1 cellular context compared by ENCODE assay signal in genomic region chr9:121634329-121634784, GRCh38.
TF ChIP-seq lines count a peak whose summit lies in the region.

No MANE protein-coding gene starts in this region.

TF ChIP-seq in HepG2, 621 proteins besides CTCF, POLR2A, EP300 and RAD21 (continued from another document and continues in another):
- TF ChIP-seq NR2F6 (IDR thresholded peaks at IDR 0.05) (no peak), NR2F6 (CRISPR knock-in tag; IDR thresholded peaks at IDR 0.05) (0 out of 2 replicates have a peak, but pooled peaks have one; percentile 23), TARDBP (CRISPR knock-in tag; IDR thresholded peaks at IDR 0.05) (0 out of 2 replicates have a peak, but pooled peaks have one; percentile 30), FOXP4 (CRISPR knock-in tag; IDR thresholded peaks at IDR 0.05) (0 out of 2 replicates have a peak, but pooled peaks have one; percentile 22), REST (IDR thresholded peaks at IDR 0.05; ENCODE audit: borderline replicate concordance in 1 of 2, low read depth in 1 of 2, low read length in 2 of 2) (no peak), SOX5 (CRISPR knock-in tag; IDR thresholded peaks at IDR 0.05; ENCODE audit: borderline replicate concordance) (peak; percentile 22; the same call in 1 of the 2 replicates), KDM3A (CRISPR knock-in tag; IDR thresholded peaks at IDR 0.05; ENCODE audit: low read depth) (no peak), ZNF501 (CRISPR knock-in tag; IDR thresholded peaks at IDR 0.05) (0 out of 2 replicates have a peak, but pooled peaks have one; percentile 47), RARA (CRISPR knock-in tag; IDR thresholded peaks at IDR 0.05) (peak; percentile 58), ZNF143 (CRISPR knock-in tag; IDR thresholded peaks at IDR 0.05) (no peak), ZZZ3 (CRISPR knock-in tag; IDR thresholded peaks at IDR 0.05; ENCODE audit: borderline replicate concordance) (no peak), MXD1 (CRISPR knock-in tag; IDR thresholded peaks at IDR 0.05) (0 out of 2 replicates have a peak, but pooled peaks have one; percentile 21), ZNF367 (CRISPR knock-in tag; IDR thresholded peaks at IDR 0.05; ENCODE audit: borderline replicate concordance) (no peak), SUZ12 (IDR thresholded peaks at IDR 0.05; ENCODE audit: low read depth, low read length) (no peak), ZNF317 (CRISPR knock-in tag; IDR thresholded peaks at IDR 0.05) (0 out of 2 replicates have a peak, but pooled peaks have one; percentile 26), ZNF75D (CRISPR knock-in tag; IDR thresholded peaks at IDR 0.05; ENCODE audit: borderline replicate concordance) (no peak), CBX5 (CRISPR knock-in tag; IDR thresholded peaks at IDR 0.05; ENCODE audit: borderline replicate concordance) (no peak), THRA (CRISPR knock-in tag; IDR thresholded peaks at IDR 0.05; ENCODE audit: borderline replicate concordance) (peak; percentile 83; the same call in 1 of the 2 replicates), ETV6 (CRISPR knock-in tag; conservative IDR thresholded peaks at IDR 0.05) (no peak), CCAR2 (optimal IDR thresholded peaks at IDR 0.05; ENCODE audit: low read depth, low read length) (no peak), ZNF263 (CRISPR knock-in tag; IDR thresholded peaks at IDR 0.05) (peak; percentile 95), GABPA (IDR thresholded peaks at IDR 0.05; ENCODE audit: low read depth, low read length) (peak; percentile 50), GABPA (CRISPR knock-in tag; IDR thresholded peaks at IDR 0.05; ENCODE audit: low read depth) (peak; percentile 75), BCL6 (CRISPR knock-in tag; IDR thresholded peaks at IDR 0.05) (peak; percentile 98), SCMH1 (CRISPR knock-in tag; IDR thresholded peaks at IDR 0.05; ENCODE audit: borderline replicate concordance) (no peak), GABPB1 (CRISPR knock-in tag; IDR thresholded peaks at IDR 0.05) (peak; percentile 81), STAG1 (CRISPR knock-in tag; IDR thresholded peaks at IDR 0.05) (no peak), SOX13 (IDR thresholded peaks at IDR 0.05) (0 out of 2 replicates have a peak, but pooled peaks have one; percentile 39), SOX13 (CRISPR knock-in tag; conservative IDR thresholded peaks at IDR 0.05 in 1 of 2, IDR thresholded peaks at IDR 0.05 in 1 of 2) (peak in 1 of 2 experiments; percentile 65; a peak in 2 of 4 replicates), ZBTB25 (CRISPR knock-in tag; IDR thresholded peaks at IDR 0.05) (no peak), SP5 (CRISPR knock-in tag; IDR thresholded peaks at IDR 0.05; ENCODE audit: borderline replicate concordance, low read depth) (0 out of 2 replicates have a peak, but pooled peaks have one; percentile 12)
- TF ChIP-seq, protein P1, sequence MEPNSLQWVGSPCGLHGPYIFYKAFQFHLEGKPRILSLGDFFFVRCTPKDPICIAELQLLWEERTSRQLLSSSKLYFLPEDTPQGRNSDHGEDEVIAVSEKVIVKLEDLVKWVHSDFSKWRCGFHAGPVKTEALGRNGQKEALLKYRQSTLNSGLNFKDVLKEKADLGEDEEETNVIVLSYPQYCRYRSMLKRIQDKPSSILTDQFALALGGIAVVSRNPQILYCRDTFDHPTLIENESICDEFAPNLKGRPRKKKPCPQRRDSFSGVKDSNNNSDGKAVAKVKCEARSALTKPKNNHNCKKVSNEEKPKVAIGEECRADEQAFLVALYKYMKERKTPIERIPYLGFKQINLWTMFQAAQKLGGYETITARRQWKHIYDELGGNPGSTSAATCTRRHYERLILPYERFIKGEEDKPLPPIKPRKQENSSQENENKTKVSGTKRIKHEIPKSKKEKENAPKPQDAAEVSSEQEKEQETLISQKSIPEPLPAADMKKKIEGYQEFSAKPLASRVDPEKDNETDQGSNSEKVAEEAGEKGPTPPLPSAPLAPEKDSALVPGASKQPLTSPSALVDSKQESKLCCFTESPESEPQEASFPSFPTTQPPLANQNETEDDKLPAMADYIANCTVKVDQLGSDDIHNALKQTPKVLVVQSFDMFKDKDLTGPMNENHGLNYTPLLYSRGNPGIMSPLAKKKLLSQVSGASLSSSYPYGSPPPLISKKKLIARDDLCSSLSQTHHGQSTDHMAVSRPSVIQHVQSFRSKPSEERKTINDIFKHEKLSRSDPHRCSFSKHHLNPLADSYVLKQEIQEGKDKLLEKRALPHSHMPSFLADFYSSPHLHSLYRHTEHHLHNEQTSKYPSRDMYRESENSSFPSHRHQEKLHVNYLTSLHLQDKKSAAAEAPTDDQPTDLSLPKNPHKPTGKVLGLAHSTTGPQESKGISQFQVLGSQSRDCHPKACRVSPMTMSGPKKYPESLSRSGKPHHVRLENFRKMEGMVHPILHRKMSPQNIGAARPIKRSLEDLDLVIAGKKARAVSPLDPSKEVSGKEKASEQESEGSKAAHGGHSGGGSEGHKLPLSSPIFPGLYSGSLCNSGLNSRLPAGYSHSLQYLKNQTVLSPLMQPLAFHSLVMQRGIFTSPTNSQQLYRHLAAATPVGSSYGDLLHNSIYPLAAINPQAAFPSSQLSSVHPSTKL (CRISPR knock-in tag; IDR thresholded peaks at IDR 0.05): peak; percentile 30
- TF ChIP-seq, protein P2, sequence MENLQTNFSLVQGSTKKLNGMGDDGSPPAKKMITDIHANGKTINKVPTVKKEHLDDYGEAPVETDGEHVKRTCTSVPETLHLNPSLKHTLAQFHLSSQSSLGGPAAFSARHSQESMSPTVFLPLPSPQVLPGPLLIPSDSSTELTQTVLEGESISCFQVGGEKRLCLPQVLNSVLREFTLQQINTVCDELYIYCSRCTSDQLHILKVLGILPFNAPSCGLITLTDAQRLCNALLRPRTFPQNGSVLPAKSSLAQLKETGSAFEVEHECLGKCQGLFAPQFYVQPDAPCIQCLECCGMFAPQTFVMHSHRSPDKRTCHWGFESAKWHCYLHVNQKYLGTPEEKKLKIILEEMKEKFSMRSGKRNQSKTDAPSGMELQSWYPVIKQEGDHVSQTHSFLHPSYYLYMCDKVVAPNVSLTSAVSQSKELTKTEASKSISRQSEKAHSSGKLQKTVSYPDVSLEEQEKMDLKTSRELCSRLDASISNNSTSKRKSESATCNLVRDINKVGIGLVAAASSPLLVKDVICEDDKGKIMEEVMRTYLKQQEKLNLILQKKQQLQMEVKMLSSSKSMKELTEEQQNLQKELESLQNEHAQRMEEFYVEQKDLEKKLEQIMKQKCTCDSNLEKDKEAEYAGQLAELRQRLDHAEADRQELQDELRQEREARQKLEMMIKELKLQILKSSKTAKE (CRISPR knock-in tag; IDR thresholded peaks at IDR 0.05; ENCODE audit: borderline replicate concordance): 0 out of 2 replicates have a peak, but pooled peaks have one; percentile 13
- TF ChIP-seq, protein P3, sequence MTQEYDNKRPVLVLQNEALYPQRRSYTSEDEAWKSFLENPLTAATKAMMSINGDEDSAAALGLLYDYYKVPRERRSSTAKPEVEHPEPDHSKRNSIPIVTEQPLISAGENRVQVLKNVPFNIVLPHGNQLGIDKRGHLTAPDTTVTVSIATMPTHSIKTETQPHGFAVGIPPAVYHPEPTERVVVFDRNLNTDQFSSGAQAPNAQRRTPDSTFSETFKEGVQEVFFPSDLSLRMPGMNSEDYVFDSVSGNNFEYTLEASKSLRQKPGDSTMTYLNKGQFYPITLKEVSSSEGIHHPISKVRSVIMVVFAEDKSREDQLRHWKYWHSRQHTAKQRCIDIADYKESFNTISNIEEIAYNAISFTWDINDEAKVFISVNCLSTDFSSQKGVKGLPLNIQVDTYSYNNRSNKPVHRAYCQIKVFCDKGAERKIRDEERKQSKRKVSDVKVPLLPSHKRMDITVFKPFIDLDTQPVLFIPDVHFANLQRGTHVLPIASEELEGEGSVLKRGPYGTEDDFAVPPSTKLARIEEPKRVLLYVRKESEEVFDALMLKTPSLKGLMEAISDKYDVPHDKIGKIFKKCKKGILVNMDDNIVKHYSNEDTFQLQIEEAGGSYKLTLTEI (CRISPR knock-in tag; conservative IDR thresholded peaks at IDR 0.05): no peak
- TF ChIP-seq, protein P4, sequence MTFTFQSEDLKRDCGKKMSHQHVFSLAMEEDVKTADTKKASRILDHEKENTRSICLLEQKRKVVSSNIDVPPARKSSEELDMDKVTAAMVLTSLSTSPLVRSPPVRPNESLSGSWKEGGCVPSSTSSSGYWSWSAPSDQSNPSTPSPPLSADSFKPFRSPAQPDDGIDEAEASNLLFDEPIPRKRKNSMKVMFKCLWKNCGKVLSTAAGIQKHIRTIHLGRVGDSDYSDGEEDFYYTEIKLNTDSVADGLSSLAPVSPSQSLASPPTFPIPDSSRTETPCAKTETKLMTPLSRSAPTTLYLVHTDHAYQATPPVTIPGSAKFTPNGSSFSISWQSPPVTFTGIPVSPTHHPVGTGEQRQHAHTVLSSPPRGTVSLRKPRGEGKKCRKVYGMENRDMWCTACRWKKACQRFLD (CRISPR knock-in tag; IDR thresholded peaks at IDR 0.05; ENCODE audit: borderline replicate concordance): no peak
- TF ChIP-seq, protein P5, sequence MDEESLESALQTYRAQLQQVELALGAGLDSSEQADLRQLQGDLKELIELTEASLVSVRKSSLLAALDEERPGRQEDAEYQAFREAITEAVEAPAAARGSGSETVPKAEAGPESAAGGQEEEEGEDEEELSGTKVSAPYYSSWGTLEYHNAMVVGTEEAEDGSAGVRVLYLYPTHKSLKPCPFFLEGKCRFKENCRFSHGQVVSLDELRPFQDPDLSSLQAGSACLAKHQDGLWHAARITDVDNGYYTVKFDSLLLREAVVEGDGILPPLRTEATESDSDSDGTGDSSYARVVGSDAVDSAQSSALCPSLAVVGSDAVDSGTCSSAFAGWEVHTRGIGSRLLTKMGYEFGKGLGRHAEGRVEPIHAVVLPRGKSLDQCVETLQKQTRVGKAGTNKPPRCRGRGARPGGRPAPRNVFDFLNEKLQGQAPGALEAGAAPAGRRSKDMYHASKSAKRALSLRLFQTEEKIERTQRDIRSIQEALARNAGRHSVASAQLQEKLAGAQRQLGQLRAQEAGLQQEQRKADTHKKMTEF (CRISPR knock-in tag; IDR thresholded peaks at IDR 0.05): peak; percentile 44; the same call in 1 of the 2 replicates
- TF ChIP-seq, protein P6, sequence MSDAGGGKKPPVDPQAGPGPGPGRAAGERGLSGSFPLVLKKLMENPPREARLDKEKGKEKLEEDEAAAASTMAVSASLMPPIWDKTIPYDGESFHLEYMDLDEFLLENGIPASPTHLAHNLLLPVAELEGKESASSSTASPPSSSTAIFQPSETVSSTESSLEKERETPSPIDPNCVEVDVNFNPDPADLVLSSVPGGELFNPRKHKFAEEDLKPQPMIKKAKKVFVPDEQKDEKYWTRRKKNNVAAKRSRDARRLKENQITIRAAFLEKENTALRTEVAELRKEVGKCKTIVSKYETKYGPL (CRISPR knock-in tag; IDR thresholded peaks at IDR 0.05): no peak
- TF ChIP-seq, protein P7, sequence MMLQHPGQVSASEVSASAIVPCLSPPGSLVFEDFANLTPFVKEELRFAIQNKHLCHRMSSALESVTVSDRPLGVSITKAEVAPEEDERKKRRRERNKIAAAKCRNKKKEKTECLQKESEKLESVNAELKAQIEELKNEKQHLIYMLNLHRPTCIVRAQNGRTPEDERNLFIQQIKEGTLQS (CRISPR knock-in tag; IDR thresholded peaks at IDR 0.05): no peak
